In the genomic region with DNA sequence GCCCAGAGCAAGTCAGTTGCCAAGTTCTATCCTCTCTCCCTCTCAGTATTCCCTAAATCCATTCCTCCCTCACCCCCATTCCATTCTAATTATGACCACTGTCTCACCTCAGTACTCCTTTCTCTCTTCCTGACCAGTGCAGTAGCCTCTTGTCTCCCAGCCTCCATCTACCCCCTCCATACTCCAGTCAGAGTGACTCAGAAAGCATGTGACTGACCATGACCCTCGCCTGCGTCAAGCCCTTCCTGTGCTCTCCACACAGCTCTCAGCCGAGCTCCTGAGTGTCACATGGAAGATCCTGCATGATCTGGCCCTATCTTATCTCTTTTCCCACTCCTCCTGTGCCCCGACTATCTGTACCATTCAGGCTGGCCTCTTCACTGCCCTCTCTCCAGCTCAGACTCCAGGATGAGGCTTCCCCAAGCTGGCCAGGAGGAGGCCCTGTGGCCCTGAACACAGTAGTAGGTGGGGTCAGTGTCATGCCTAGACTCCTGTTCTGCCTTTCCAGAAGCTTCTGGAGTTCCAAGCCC, we compare ENCODE assay signal across 9 cellular contexts. TPM values are rescaled to one million over a fixed set of nuclear protein-coding genes. Genes with fewer than 3 reads are reported as not detected.
A peak's percentile ranks its signal among the peaks of the same experiment; 100 is the strongest.
DNase-seq lines count a peak whose midpoint lies in the region; ATAC-seq and TF ChIP-seq lines count a peak whose summit lies in the region.
"Had no signal": no experiment of that assay in that cellular context is flagged by ENCODE, and none has a peak within 500 bp of the region (broad histone marks: within the 10 kb centered on the region; RNA-seq: fewer than 3 reads in every experiment).

No MANE protein-coding gene starts in this region.

- TF ChIP-seq CTCF in heart right ventricle (IDR thresholded peaks at IDR 0.05) (no peak), left ventricle myocardium inferior (IDR thresholded peaks at IDR 0.05; ENCODE audit: borderline replicate concordance) (no peak), vagina (IDR thresholded peaks at IDR 0.05) (no peak)

- H3K27me3 ChIP-seq in heart right ventricle (no peaks in the 10 kb centered on the region), left ventricle myocardium inferior (ENCODE audit: low read depth) (no peaks in the 10 kb centered on the region), vagina (no peaks in the 10 kb centered on the region)

- H3K4me3 ChIP-seq in heart right ventricle (no peak overlapping the region), left ventricle myocardium inferior (no peak overlapping the region), vagina (no peak overlapping the region)
- H3K4me3 ChIP-seq: GM12878 had no signal

- no peaks in the 10 kb centered on the region for H3K27me3 Mint-ChIP-seq in activated T-helper 2 cell treated with anti-CD3 and anti-CD28 coated beads, Interferon-gamma antibody, Interleukin-2, Interleukin-4, amounts not matched to agents 10 μg/mL and 5 μg/mL and 100 μg/mL, durations not matched to agents 14 hours and 24 hours and 36 hours (ENCODE audit: low read depth)
- H3K27me3 Mint-ChIP-seq in immature natural killer cell (ENCODE audit: low read depth in 3 of 3) = peaks cover 0 to 3% (median 0%) of the 10 kb centered on the region in 3 donors

- no peak overlapping the region for H3K27ac Mint-ChIP-seq in activated T-helper 2 cell treated with anti-CD3 and anti-CD28 coated beads, Interferon-gamma antibody, Interleukin-2, Interleukin-4, amounts not matched to agents 10 μg/mL and 5 μg/mL and 100 μg/mL, durations not matched to agents 14 hours and 24 hours and 36 hours
- no peak overlapping the region for H3K27ac Mint-ChIP-seq in immature natural killer cell

- H3K4me1 Mint-ChIP-seq in activated T-helper 2 cell treated with anti-CD3 and anti-CD28 coated beads, Interferon-gamma antibody, Interleukin-2, Interleukin-4, amounts not matched to agents 10 μg/mL and 5 μg/mL and 100 μg/mL, durations not matched to agents 14 hours and 24 hours and 36 hours (ENCODE audit: low read depth) = no peaks in the 10 kb centered on the region
- no peaks in the 10 kb centered on the region for H3K4me1 Mint-ChIP-seq in immature natural killer cell

- H3K4me1 ChIP-seq in heart right ventricle (peaks cover 0 to 12% (median 0%) of the 10 kb centered on the region in 9 donors), left ventricle myocardium inferior (no peaks in the 10 kb centered on the region), vagina (no peaks in the 10 kb centered on the region)

- WGBS in heart right ventricle, 2 donors = 40 to 48% methylated on average over 4 of the region's 4 CpGs

- TF ChIP-seq POLR2A in vagina (IDR thresholded peaks at IDR 0.05) = no peak

- no peaks in the 10 kb centered on the region for H3K36me3 Mint-ChIP-seq in activated T-helper 2 cell treated with anti-CD3 and anti-CD28 coated beads, Interferon-gamma antibody, Interleukin-2, Interleukin-4, amounts not matched to agents 10 μg/mL and 5 μg/mL and 100 μg/mL, durations not matched to agents 14 hours and 24 hours and 36 hours (ENCODE audit: low read depth)
- H3K36me3 Mint-ChIP-seq in immature natural killer cell = no peaks in the 10 kb centered on the region

- H3K36me3 ChIP-seq in heart right ventricle (no peaks in the 10 kb centered on the region), left ventricle myocardium inferior (no peaks in the 10 kb centered on the region), vagina (no peaks in the 10 kb centered on the region)

- ATAC-seq in heart right ventricle = peak in 7 of 8 donors; percentile 32 to 76 (median 59)

- H3K9me3 Mint-ChIP-seq in activated T-helper 2 cell treated with anti-CD3 and anti-CD28 coated beads, Interferon-gamma antibody, Interleukin-2, Interleukin-4, amounts not matched to agents 10 μg/mL and 5 μg/mL and 100 μg/mL, durations not matched to agents 14 hours and 24 hours and 36 hours = no peaks in the 10 kb centered on the region
- H3K9me3 Mint-ChIP-seq in immature natural killer cell = no peaks in the 10 kb centered on the region

- no peak overlapping the region for H3K4me3 Mint-ChIP-seq in activated T-helper 2 cell treated with anti-CD3 and anti-CD28 coated beads, Interferon-gamma antibody, Interleukin-2, Interleukin-4, amounts not matched to agents 10 μg/mL and 5 μg/mL and 100 μg/mL, durations not matched to agents 14 hours and 24 hours and 36 hours (ENCODE audit: low read depth)
- H3K4me3 Mint-ChIP-seq in immature natural killer cell = no peak overlapping the region

- H3K9me3 ChIP-seq in heart right ventricle = no peaks in the 10 kb centered on the region
- H3K9me3 ChIP-seq in left ventricle myocardium inferior (replicated peaks) = no peaks in the 10 kb centered on the region
- no peaks in the 10 kb centered on the region for H3K9me3 ChIP-seq in vagina

- H3K27ac ChIP-seq in heart right ventricle (peak overlapping the region in 1 of 10 donors; percentile 9), left ventricle myocardium inferior (replicated peaks) (no peak overlapping the region), vagina (no peak overlapping the region)

- intact Hi-C loops in heart right ventricle (cut with DNase I) = loop anchor here in 4 of 10 donors (2.0 to 5.0 kb wide), 4 partner anchors 99 to 216 kb away; no protein-coding TSS in a partner anchor
- intact Hi-C loops in left ventricle myocardium inferior (cut with micrococcal nuclease) = loop anchor here (5.0 kb wide), 1 partner anchor 99 kb away; no protein-coding TSS in a partner anchor
- intact Hi-C loops in vagina (cut with DNase I) = loop anchor here (5.0 kb wide), 2 partner anchors 99 to 1381 kb away; no protein-coding TSS in a partner anchor
- intact Hi-C loops in activated T-helper 2 cell treated with anti-CD3 and anti-CD28 coated beads, Interferon-gamma antibody, Interleukin-2, Interleukin-4, amounts not matched to agents 10 μg/mL and 5 μg/mL and 100 μg/mL, durations not matched to agents 14 hours and 24 hours and 36 hours (cut with micrococcal nuclease) = no loop called here

- DNase-seq in heart right ventricle = no peak
- DNase-seq in left ventricle myocardium inferior = no peak
- DNase-seq in amniotic epithelial cell (ENCODE audit: low read depth) = peak; percentile 89
- peak; percentile 47 for DNase-seq in inferior parietal cortex (ENCODE audit: extremely low spot score)
- DNase-seq in vagina (ENCODE audit: extremely low spot score in 2 of 2) = peak; percentile 61 to 70
- DNase-seq in activated T-helper 2 cell treated with anti-CD3 and anti-CD28 coated beads, Interferon-gamma antibody, Interleukin-2, Interleukin-4, amounts not matched to agents 10 μg/mL and 5 μg/mL and 100 μg/mL, durations not matched to agents 14 hours and 24 hours and 36 hours (ENCODE audit: low spot score) = no peak
- DNase-seq in SKM-1 treated with dmso at 0.1 percent for 144 hours (lab: John Stamatoyannopoulos, UW; ENCODE audit: unreplicated experiment) = no peak
- no peak for DNase-seq in immature natural killer cell

RNA-seq across cellular contexts. Expression of gene NEU3, which starts 42.6 kb away (rescaled TPM):
- total RNA-seq in heart right ventricle (10 to 100 TPM in 4 of 10 donors, 1 to 10 TPM in 6; 3.4 to 16.1 (median 9.9) TPM), left ventricle myocardium inferior (9.9 TPM), vagina (5.6 TPM)
- polyA plus RNA-seq in heart right ventricle (1 to 10 TPM; 2.6 to 6.3 TPM), immature natural killer cell (1 to 10 TPM; 1.5 to 4.6 (median 2.0) TPM)
- 16.5 and 16.6 TPM in 2 replicates for total RNA-seq in activated T-helper 2 cell treated with anti-CD3 and anti-CD28 coated beads, Interferon-gamma antibody, Interleukin-2, Interleukin-4, amounts not matched to agents 10 μg/mL and 5 μg/mL and 100 μg/mL, durations not matched to agents 14 hours and 24 hours and 36 hours

Comparison
In these comparisons a context has a peak if more than half of its experiments do, and no peak if none do; other contexts are left out.
1. DNase-seq: peak in amniotic epithelial cell (single experiment), inferior parietal cortex (single experiment) and vagina (2 of 2); none in heart right ventricle (0 of 2), left ventricle myocardium inferior (single experiment), activated T-helper 2 cell treated with anti-CD3 and anti-CD28 coated beads, Interferon-gamma antibody, Interleukin-2, Interleukin-4, amounts not matched to agents 10 μg/mL and 5 μg/mL and 100 μg/mL, durations not matched to agents 14 hours and 24 hours and 36 hours (single experiment), SKM-1 treated with dmso at 0.1 percent for 144 hours (single experiment) and immature natural killer cell (0 of 3).